In genomic region chr1:36247538-36247937, GRCh38 we compare ENCODE assay signal across 2 cellular contexts.
TF ChIP-seq lines count a peak whose summit lies in the region.

No MANE protein-coding gene starts in this region.

TF ChIP-seq in endothelial cell of umbilical vein, 7 proteins besides CTCF, POLR2A, EP300 and RAD21 (continued from another document):
- TF ChIP-seq GATA2 (IDR thresholded peaks at IDR 0.05; ENCODE audit: insufficient read depth, insufficient read length, low read depth, low read length): no peak
- no peak for TF ChIP-seq JUN (IDR thresholded peaks at IDR 0.05; ENCODE audit: borderline replicate concordance, insufficient read depth, insufficient read length, low read depth)
- no peak for TF ChIP-seq FOS (IDR thresholded peaks at IDR 0.05; ENCODE audit: borderline replicate concordance, insufficient read depth, low read length)
- TF ChIP-seq POLR2AphosphoS5 (IDR thresholded peaks at IDR 0.05; ENCODE audit: insufficient read depth, low read depth, low read length): no peak

TF ChIP-seq in WTC11, 78 proteins besides CTCF, POLR2A, EP300 and RAD21 (continued from another document):
- TF ChIP-seq PRDM15 (CRISPR knock-in tag; IDR thresholded peaks at IDR 0.05) (no peak), ZNF138 (CRISPR knock-in tag; conservative IDR thresholded peaks at IDR 0.05) (no peak), CBFB (CRISPR knock-in tag; IDR thresholded peaks at IDR 0.05; ENCODE audit: low read depth) (no peak), PRRX2 (CRISPR knock-in tag; IDR thresholded peaks at IDR 0.05) (no peak), ELF4 (CRISPR knock-in tag; IDR thresholded peaks at IDR 0.05; ENCODE audit: low read depth) (no peak), FOXP1 (CRISPR knock-in tag; IDR thresholded peaks at IDR 0.05; ENCODE audit: borderline replicate concordance) (no peak), ZNF671 (CRISPR knock-in tag; IDR thresholded peaks at IDR 0.05) (no peak), STAT6 (CRISPR knock-in tag; conservative IDR thresholded peaks at IDR 0.05; ENCODE audit: low read depth) (no peak), ETV6 (CRISPR knock-in tag; IDR thresholded peaks at IDR 0.05) (no peak)
- TF ChIP-seq, protein P1, sequence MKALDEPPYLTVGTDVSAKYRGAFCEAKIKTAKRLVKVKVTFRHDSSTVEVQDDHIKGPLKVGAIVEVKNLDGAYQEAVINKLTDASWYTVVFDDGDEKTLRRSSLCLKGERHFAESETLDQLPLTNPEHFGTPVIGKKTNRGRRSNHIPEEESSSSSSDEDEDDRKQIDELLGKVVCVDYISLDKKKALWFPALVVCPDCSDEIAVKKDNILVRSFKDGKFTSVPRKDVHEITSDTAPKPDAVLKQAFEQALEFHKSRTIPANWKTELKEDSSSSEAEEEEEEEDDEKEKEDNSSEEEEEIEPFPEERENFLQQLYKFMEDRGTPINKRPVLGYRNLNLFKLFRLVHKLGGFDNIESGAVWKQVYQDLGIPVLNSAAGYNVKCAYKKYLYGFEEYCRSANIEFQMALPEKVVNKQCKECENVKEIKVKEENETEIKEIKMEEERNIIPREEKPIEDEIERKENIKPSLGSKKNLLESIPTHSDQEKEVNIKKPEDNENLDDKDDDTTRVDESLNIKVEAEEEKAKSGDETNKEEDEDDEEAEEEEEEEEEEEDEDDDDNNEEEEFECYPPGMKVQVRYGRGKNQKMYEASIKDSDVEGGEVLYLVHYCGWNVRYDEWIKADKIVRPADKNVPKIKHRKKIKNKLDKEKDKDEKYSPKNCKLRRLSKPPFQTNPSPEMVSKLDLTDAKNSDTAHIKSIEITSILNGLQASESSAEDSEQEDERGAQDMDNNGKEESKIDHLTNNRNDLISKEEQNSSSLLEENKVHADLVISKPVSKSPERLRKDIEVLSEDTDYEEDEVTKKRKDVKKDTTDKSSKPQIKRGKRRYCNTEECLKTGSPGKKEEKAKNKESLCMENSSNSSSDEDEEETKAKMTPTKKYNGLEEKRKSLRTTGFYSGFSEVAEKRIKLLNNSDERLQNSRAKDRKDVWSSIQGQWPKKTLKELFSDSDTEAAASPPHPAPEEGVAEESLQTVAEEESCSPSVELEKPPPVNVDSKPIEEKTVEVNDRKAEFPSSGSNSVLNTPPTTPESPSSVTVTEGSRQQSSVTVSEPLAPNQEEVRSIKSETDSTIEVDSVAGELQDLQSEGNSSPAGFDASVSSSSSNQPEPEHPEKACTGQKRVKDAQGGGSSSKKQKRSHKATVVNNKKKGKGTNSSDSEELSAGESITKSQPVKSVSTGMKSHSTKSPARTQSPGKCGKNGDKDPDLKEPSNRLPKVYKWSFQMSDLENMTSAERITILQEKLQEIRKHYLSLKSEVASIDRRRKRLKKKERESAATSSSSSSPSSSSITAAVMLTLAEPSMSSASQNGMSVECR (CRISPR knock-in tag; IDR thresholded peaks at IDR 0.05; ENCODE audit: borderline replicate concordance): no peak
